8 cellular contexts compared by ENCODE assay signal in the genomic region with DNA sequence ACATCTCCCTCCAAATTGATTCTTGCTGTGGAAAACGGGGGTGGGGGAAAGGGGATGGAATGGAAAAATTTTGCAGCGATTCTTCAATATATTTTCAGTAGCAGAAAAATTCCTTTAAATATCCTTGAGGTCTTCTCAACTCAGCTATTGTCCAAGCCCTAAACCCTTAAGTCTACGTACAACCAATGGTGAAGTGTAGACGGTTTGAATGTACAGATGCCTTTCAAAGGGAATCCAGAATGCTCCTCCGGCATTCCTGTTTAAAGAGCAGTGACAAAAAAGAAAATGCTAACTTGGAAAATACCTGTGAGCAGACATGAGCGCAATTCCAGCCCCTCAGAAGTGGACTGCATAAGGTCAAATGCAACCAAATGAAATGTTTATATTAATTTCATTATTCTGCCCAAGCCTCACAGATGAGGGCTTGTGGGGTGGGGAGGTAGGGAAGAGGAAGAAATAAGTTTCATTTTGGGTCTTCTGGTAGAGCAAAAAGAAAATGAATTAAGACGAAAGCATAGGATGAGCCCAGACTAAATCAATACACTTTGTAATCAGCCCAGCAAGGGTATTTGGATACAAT. TPM values are rescaled to one million over a fixed set of nuclear protein-coding genes. Genes with fewer than 3 reads are reported as not detected.
A peak's percentile ranks its signal among the peaks of the same experiment; 100 is the strongest.
DNase-seq lines count a peak whose midpoint lies in the region; ATAC-seq and TF ChIP-seq lines count a peak whose summit lies in the region.

No MANE protein-coding gene starts in this region.

- no peaks in the 10 kb centered on the region for H3K4me1 ChIP-seq in iPS DF 6.9 (ENCODE audit: control insufficient read depth, insufficient read depth, low read length)

- no CpG with 5 or more reads among the region's 7 CpGs for WGBS in iPS DF 6.9 (ENCODE audit: insufficient coverage, insufficient read length)

- ATAC-seq in esophagus mucosa = no peak

- CTCF ChIA-PET in GM10248 (lab: Yijun Ruan, JAX) = no interaction called here

- DNase-seq in HL-60 (ENCODE audit: low read depth in 1 of 2, low spot score in 1 of 2) (no peak), iPS DF 6.9 (ENCODE audit: low read depth, low spot score) (no peak), NCI-H2107 (lab: John Stamatoyannopoulos, UW) (no peak), GM10248 (ENCODE audit: extremely low spot score) (no peak)
- DNase-seq in activated effector memory CD4-positive, alpha-beta T cell treated with anti-CD3 and anti-CD28 coated beads, Interleukin-2, amount 50 U/mL, for 16 hours = no peak

- H3K36me3 ChIP-seq in iPS DF 6.9 (ENCODE audit: control insufficient read depth, insufficient read depth, low read length) = no peaks in the 10 kb centered on the region

- POLR2A ChIA-PET in GM10248 (lab: Yijun Ruan, JAX) = no interaction called here

- peak overlapping the region; percentile 75 for H3K4me3 ChIP-seq in HL-60 (replicated peaks; ENCODE audit: insufficient read depth, low read length)
- H3K4me3 ChIP-seq in iPS DF 6.9 (ENCODE audit: low read length) = peak overlapping the region; percentile 73; the same call in 1 of the 2 replicates
- H3K4me3 ChIP-seq in skin epidermis = peak overlapping the region; percentile 54 to 80 (median 73)

- TF ChIP-seq CTCF in HL-60 (IDR thresholded peaks at IDR 0.05; ENCODE audit: insufficient read depth, low read length) = no peak
- TF ChIP-seq CTCF in VCaP (conservative IDR thresholded peaks at IDR 0.05) = no peak
- no peak for TF ChIP-seq CTCF in GM10248 (IDR thresholded peaks at IDR 0.05; ENCODE audit: control extremely low read depth, extremely low read depth, low read depth, missing control alignments)

- H3K27me3 ChIP-seq in HL-60 (ENCODE audit: insufficient read depth, poor library complexity, severe bottlenecking) (no peaks in the 10 kb centered on the region), iPS DF 6.9 (ENCODE audit: control insufficient read depth, insufficient read depth, low read length) (peaks cover 7% of the 10 kb centered on the region; the same call in 1 of the 2 replicates)

- H3K27ac ChIP-seq in HL-60 (replicated peaks) (peak overlapping the region; percentile 98), VCaP (peak overlapping the region; percentile 100), iPS DF 6.9 (ENCODE audit: low read length) (no peak overlapping the region), skin epidermis (peak overlapping the region in 20 of 21 experiments; percentile 86 to 98 (median 93))

- no peaks in the 10 kb centered on the region for H3K9me3 ChIP-seq in iPS DF 6.9 (ENCODE audit: control insufficient read depth, insufficient read depth, low read length)

RNA-seq across cellular contexts. Expression of a gene that starts 2.8 kb away (rescaled TPM):
- total RNA-seq in esophagus mucosa = 70.2 TPM
